Comparison of ENCODE assay signal across 17 cellular contexts in the genomic region with DNA sequence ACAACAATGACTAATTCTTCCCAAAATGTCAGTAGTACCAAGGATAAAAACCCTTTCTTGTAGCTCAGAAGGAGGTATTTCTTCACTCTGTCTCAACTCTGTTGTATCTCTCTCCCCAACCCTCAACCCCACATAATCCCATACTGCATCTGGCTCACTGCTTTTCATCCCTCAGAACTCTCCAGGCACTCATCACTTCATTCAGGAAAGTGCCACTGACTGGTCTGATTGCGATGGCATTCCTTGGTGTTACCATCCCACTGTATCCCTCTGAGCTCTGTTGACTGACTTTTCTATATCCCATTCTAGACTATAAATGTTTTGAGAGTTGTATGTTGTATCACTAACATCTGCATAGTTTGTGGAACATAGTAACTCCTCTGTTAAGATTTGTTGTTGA.
DNase-seq lines count a peak whose midpoint lies in the region; ATAC-seq, FAIRE-seq and TF ChIP-seq lines count a peak whose summit lies in the region.
"Had no signal": no experiment of that assay in that cellular context is flagged by ENCODE, and none has a peak within 500 bp of the region (broad histone marks: within the 10 kb centered on the region; RNA-seq: fewer than 3 reads in every experiment).

No MANE protein-coding gene starts in this region.

- no peaks in the 10 kb centered on the region for H3K23me2 ChIP-seq in H1 (ENCODE audit: low read depth, low read length)

- H2BK5ac ChIP-seq in H1 (ENCODE audit: low read depth, low read length), result no peak overlapping the region
- no peak overlapping the region for H2BK5ac ChIP-seq in mesendoderm (ENCODE audit: low read length)

- no peak overlapping the region for H3K56ac ChIP-seq in H1 (replicated peaks; ENCODE audit: insufficient read length, low read depth, low read length)
- H3K56ac ChIP-seq in mesendoderm (ENCODE audit: low read length), result no peak overlapping the region

- no peak overlapping the region for H2AFZ ChIP-seq in H1 (ENCODE audit: low read length)

- no peaks in the 10 kb centered on the region for H4K20me1 ChIP-seq in H1 (replicated peaks in 1 of 2; ENCODE audit: control insufficient read depth in 1 of 2, insufficient read depth in 2 of 2, low read length in 2 of 2)

- no peak overlapping the region for H4K8ac ChIP-seq in H1 (ENCODE audit: extremely low read depth, insufficient read depth, low read length)
- H4K8ac ChIP-seq in mesendoderm (ENCODE audit: low read depth, low read length), result no peak overlapping the region

- 0 out of 2 replicates have a peak overlapping the region, but pooled peaks have one; percentile 10 for H2BK12ac ChIP-seq in H1 (ENCODE audit: low read depth, low read length)

- TF ChIP-seq CTCF in heart left ventricle (IDR thresholded peaks at IDR 0.05) (no peak), left ventricle myocardium inferior (IDR thresholded peaks at IDR 0.05; ENCODE audit: borderline replicate concordance) (no peak), H1 (IDR thresholded peaks at IDR 0.05; ENCODE audit: control extremely low read depth in 1 of 3, insufficient read depth in 1 of 3, low read depth in 1 of 3, low read length in 3 of 3) (no peak)

- no peaks in the 10 kb centered on the region for H3K79me2 ChIP-seq in H1 (ENCODE audit: control insufficient read depth in 1 of 2, insufficient read depth in 2 of 2, low read length in 2 of 2)
- H3K79me2 ChIP-seq in mesendoderm (ENCODE audit: control insufficient read depth, insufficient read depth, low read length), result no peaks in the 10 kb centered on the region

- no peak for TF ChIP-seq POLR2A in heart left ventricle (IDR thresholded peaks at IDR 0.05)
- TF ChIP-seq POLR2A in H1 (IDR thresholded peaks at IDR 0.05; ENCODE audit: control extremely low read depth in 1 of 2, low read depth in 2 of 2, low read length in 2 of 2), result no peak

- 0 out of 2 replicates have a peak overlapping the region, but pooled peaks have one; percentile 10 for H2BK20ac ChIP-seq in H1 (ENCODE audit: low read length)

- ATAC-seq in heart left ventricle, result peak; percentile 38 to 90 (median 79)
- ATAC-seq in GM18511 (IDR thresholded peaks at IDR 0.05; ENCODE audit: unreplicated experiment), result no peak
- ATAC-seq: A549 had no signal

- no peak overlapping the region for H3K14ac ChIP-seq in H1 (ENCODE audit: insufficient read length)

- no peak for TF ChIP-seq RAD21 in H1 (IDR thresholded peaks at IDR 0.05 in 1 of 2, conservative IDR thresholded peaks at IDR 0.05 in 1 of 2; ENCODE audit: low read depth in 2 of 2, low read length in 2 of 2)

- TF ChIP-seq EP300 in H1 (IDR thresholded peaks at IDR 0.05; ENCODE audit: borderline replicate concordance in 1 of 2, low read depth in 2 of 2, low read length in 2 of 2), result no peak

- intact Hi-C loops in heart left ventricle (cut with DNase I) (loop anchor here in 5 of 10 donors (10.0 kb wide), 4 partner anchors 92 to 258 kb away; no protein-coding TSS in a partner anchor), left ventricle myocardium inferior (cut with micrococcal nuclease) (no loop called here)

- no peak overlapping the region for H3K4me2 ChIP-seq in H1 (ENCODE audit: insufficient read depth in 1 of 2, low read depth in 2 of 2, low read length in 2 of 2)
- H3K4me2 ChIP-seq in mesendoderm (ENCODE audit: low read length), result no peak overlapping the region
- H3K4me2 ChIP-seq: A549 had no signal

- no peaks in the 10 kb centered on the region for H3K79me1 ChIP-seq in H1 (ENCODE audit: low read depth, low read length)
- H3K79me1 ChIP-seq in mesendoderm (ENCODE audit: low read length), result no peaks in the 10 kb centered on the region

- no peaks in the 10 kb centered on the region for H3K36me3 ChIP-seq in heart left ventricle
- no peaks in the 10 kb centered on the region for H3K36me3 ChIP-seq in left ventricle myocardium inferior
- H3K36me3 ChIP-seq in H1 (ENCODE audit: control insufficient read depth in 2 of 4, insufficient read depth in 4 of 4, low read length in 3 of 4), result no peaks in the 10 kb centered on the region
- no peaks in the 10 kb centered on the region for H3K36me3 ChIP-seq in mesendoderm (ENCODE audit: control insufficient read depth, insufficient read depth, low read length)
- H3K36me3 ChIP-seq: BE2C had no signal

- H3K4ac ChIP-seq in H1 (replicated peaks; ENCODE audit: insufficient read length, low read depth, low read length), result no peak overlapping the region
- no peak overlapping the region for H3K4ac ChIP-seq in mesendoderm (ENCODE audit: low read depth, low read length)

- H2BK120ac ChIP-seq in H1 (replicated peaks; ENCODE audit: low read depth, low read length), result no peak overlapping the region
- H2BK120ac ChIP-seq in mesendoderm (ENCODE audit: low read depth, low read length), result no peak overlapping the region

- H3K18ac ChIP-seq in H1 (ENCODE audit: extremely low read depth, low read length) (no peak overlapping the region), mesendoderm (ENCODE audit: low read length) (no peak overlapping the region)

- H4K91ac ChIP-seq in H1 (replicated peaks; ENCODE audit: insufficient read length, low read length), result no peak overlapping the region

- CTCF ChIA-PET in H1 (lab: Charles Lee; ENCODE audit: partially characterized antibody), result interaction anchor here (0.8 to 1.2 kb wide), 3 partner anchors 9 to 97 kb away, joined by 3 to 4 read pairs (median 3); no protein-coding TSS in a partner anchor

- peaks cover 0 to 28% (median 11%) of the 10 kb centered on the region in 12 donors for H3K4me1 ChIP-seq in heart left ventricle
- peaks cover 28% of the 10 kb centered on the region for H3K4me1 ChIP-seq in left ventricle myocardium inferior
- peaks cover 2 to 21% (median 9%) of the 10 kb centered on the region in 4 experiments; a peak in 5 of 7 replicates for H3K4me1 ChIP-seq in H1 (replicated peaks in 1 of 4; ENCODE audit: control insufficient read depth in 3 of 4, insufficient read depth in 4 of 4, low read length in 3 of 4)
- no peaks in the 10 kb centered on the region for H3K4me1 ChIP-seq in mesendoderm (ENCODE audit: control insufficient read depth, low read depth, low read length)
- H3K4me1 ChIP-seq: A549, BE2C had no signal

- H4K5ac ChIP-seq in H1 (ENCODE audit: insufficient read length, low read depth, low read length), result no peak overlapping the region
- H4K5ac ChIP-seq in mesendoderm (ENCODE audit: low read length), result no peak overlapping the region

- DNase-seq in heart left ventricle (no peak), left ventricle myocardium inferior (no peak), H1 (ENCODE audit: low read depth in 1 of 2, low spot score in 2 of 2) (no peak), mesendoderm (peak; percentile 7), T1000 (lab: John Stamatoyannopoulos, UW) (no peak), NCI-H748 treated with DMSO at 0.1 percent for 48 hours (lab: John Stamatoyannopoulos, UW) (no peak)
- DNase-seq: BE2C; CD4-positive, alpha-beta memory T cell; DMS79; GOT3; HCEC 1CT had no signal

- H3K27ac ChIP-seq in heart left ventricle, result no peak overlapping the region
- no peak overlapping the region for H3K27ac ChIP-seq in left ventricle myocardium inferior (replicated peaks)
- H3K27ac ChIP-seq in H1 (ENCODE audit: low read depth, low read length), result no peak overlapping the region
- no peak overlapping the region for H3K27ac ChIP-seq in mesendoderm (ENCODE audit: low read depth, low read length)
- H3K27ac ChIP-seq: A549, C4-2B, HL-60 had no signal

- H3K27me3 ChIP-seq in heart left ventricle, result no peaks in the 10 kb centered on the region
- H3K27me3 ChIP-seq in left ventricle myocardium inferior (ENCODE audit: low read depth), result no peaks in the 10 kb centered on the region
- no peaks in the 10 kb centered on the region for H3K27me3 ChIP-seq in H1 (replicated peaks in 1 of 4; ENCODE audit: control insufficient read depth in 3 of 4, extremely low read depth in 1 of 4, insufficient read depth in 3 of 4, low read length in 3 of 4)
- no peaks in the 10 kb centered on the region for H3K27me3 ChIP-seq in mesendoderm (ENCODE audit: insufficient read depth, low read length, poor library complexity)
- H3K27me3 ChIP-seq: BE2C had no signal

- H3K23ac ChIP-seq in H1 (ENCODE audit: insufficient read length), result no peak overlapping the region
- no peak overlapping the region for H3K23ac ChIP-seq in mesendoderm (ENCODE audit: low read length)

- 59 to 66% (median 62%) methylated on average over 1 of the region's 1 CpG for WGBS in heart left ventricle, 4 donors
- 80% methylated on average over 1 of the region's 1 CpG; no CpG with 5 or more reads in 1 of the 2 experiments for WGBS in H1 (ENCODE audit: extremely low coverage in 1 of 2, insufficient coverage in 1 of 2, insufficient read length in 1 of 2, insufficient replicate concordance in 2 of 2, low coverage in 1 of 2, low lambda C conversion rate in 2 of 2, missing lambda C conversion rate in 1 of 2), 2 experiments
- no CpG with 5 or more reads among the region's 1 CpG for WGBS in mesendoderm (ENCODE audit: extremely low coverage, insufficient coverage, low lambda C conversion rate)

- H3K4me3 ChIP-seq in heart left ventricle (no peak overlapping the region), left ventricle myocardium inferior (no peak overlapping the region), H1 (ENCODE audit: extremely low read depth in 1 of 4, insufficient read depth in 2 of 4, low read depth in 3 of 4, low read length in 4 of 4) (no peak overlapping the region), mesendoderm (ENCODE audit: low read length) (no peak overlapping the region)
- H3K4me3 ChIP-seq: A549 had no signal

- H3K9ac ChIP-seq in H1 (replicated peaks in 1 of 4; ENCODE audit: extremely low read depth in 1 of 4, low read depth in 3 of 4, low read length in 3 of 4), result no peak overlapping the region
- no peak overlapping the region for H3K9ac ChIP-seq in mesendoderm (ENCODE audit: low read length)

- H2BK15ac ChIP-seq in H1 (ENCODE audit: low read length) (no peak overlapping the region), mesendoderm (replicated peaks; ENCODE audit: low read depth) (no peak overlapping the region)

- POLR2A ChIA-PET in H1 (lab: Charles Lee; ENCODE audit: partially characterized antibody), result interaction anchor here (1.1 kb wide), 1 partner anchor 12 kb away, joined by 3 read pairs; no protein-coding TSS in a partner anchor

- no peaks in the 10 kb centered on the region for H3K9me3 ChIP-seq in heart left ventricle
- H3K9me3 ChIP-seq in left ventricle myocardium inferior (replicated peaks), result no peaks in the 10 kb centered on the region
- no peaks in the 10 kb centered on the region for H3K9me3 ChIP-seq in H1 (ENCODE audit: insufficient read depth in 2 of 2, low read depth in 1 of 2, low read length in 1 of 2)
- H3K9me3 ChIP-seq: A549, BE2C had no signal

- peak; percentile 70 for FAIRE-seq in H1 (lab: Jason Lieb, UNC)
- FAIRE-seq: A549, G401.6, GM12891 had no signal

- H2AK5ac ChIP-seq in H1 (ENCODE audit: low read depth, low read length) (no peak overlapping the region), mesendoderm (ENCODE audit: low read length) (no peak overlapping the region)
